Comparison of ENCODE assay signal across 1 cellular context in the genomic region with DNA sequence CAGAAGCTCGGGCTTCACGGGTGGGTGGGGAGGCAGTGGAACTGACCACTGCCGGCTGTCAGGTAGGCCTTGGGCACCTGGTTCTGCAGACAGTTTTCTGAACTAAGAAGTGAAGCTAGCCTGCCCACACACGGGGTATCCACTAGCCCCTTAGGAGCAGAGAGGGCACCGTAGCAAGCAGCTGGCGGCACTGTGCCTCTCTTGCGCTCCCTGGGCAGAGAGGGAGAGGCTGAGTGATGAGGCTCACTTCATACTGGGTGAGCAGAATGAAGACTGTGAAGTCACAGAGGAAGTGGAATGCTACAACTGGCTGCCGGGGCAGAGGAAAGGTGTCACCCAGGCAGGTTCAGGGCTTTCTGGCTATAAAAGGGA.
A peak's percentile ranks its signal among the peaks of the same experiment; 100 is the strongest.
TF ChIP-seq lines count a peak whose summit lies in the region.

No MANE protein-coding gene starts in this region.

TF ChIP-seq in HepG2, 621 proteins besides CTCF, POLR2A, EP300 and RAD21 (continued from another document):
- TF ChIP-seq EZH2 (conservative IDR thresholded peaks at IDR 0.05; ENCODE audit: low read depth, low read length), result no peak
- no peak for TF ChIP-seq ELF4 (CRISPR knock-in tag; IDR thresholded peaks at IDR 0.05; ENCODE audit: borderline replicate concordance)
- no peak for TF ChIP-seq MLLT10 (CRISPR knock-in tag; IDR thresholded peaks at IDR 0.05)
- TF ChIP-seq, protein P1, sequence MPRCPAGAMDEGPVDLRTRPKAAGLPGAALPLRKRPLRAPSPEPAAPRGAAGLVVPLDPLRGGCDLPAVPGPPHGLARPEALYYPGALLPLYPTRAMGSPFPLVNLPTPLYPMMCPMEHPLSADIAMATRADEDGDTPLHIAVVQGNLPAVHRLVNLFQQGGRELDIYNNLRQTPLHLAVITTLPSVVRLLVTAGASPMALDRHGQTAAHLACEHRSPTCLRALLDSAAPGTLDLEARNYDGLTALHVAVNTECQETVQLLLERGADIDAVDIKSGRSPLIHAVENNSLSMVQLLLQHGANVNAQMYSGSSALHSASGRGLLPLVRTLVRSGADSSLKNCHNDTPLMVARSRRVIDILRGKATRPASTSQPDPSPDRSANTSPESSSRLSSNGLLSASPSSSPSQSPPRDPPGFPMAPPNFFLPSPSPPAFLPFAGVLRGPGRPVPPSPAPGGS (CRISPR knock-in tag; IDR thresholded peaks at IDR 0.05), result no peak
- TF ChIP-seq GATA4 (IDR thresholded peaks at IDR 0.05; ENCODE audit: borderline replicate concordance, low read depth), result no peak
- no peak for TF ChIP-seq SNRNP70 (IDR thresholded peaks at IDR 0.05; ENCODE audit: low read depth, low read length)
- no peak for TF ChIP-seq EHMT2 (IDR thresholded peaks at IDR 0.05; ENCODE audit: borderline replicate concordance, low read depth, low read length)
- TF ChIP-seq PPARG (CRISPR knock-in tag; conservative IDR thresholded peaks at IDR 0.05), result no peak
- TF ChIP-seq HDAC2 (CRISPR knock-in tag; IDR thresholded peaks at IDR 0.05), result no peak
- TF ChIP-seq YEATS4 (CRISPR knock-in tag; IDR thresholded peaks at IDR 0.05; ENCODE audit: borderline replicate concordance), result no peak
- TF ChIP-seq SALL2 (CRISPR knock-in tag; IDR thresholded peaks at IDR 0.05), result no peak
- peak; percentile 1; the same call in 1 of the 2 replicates for TF ChIP-seq BRD4 (CRISPR knock-in tag; IDR thresholded peaks at IDR 0.05)
- TF ChIP-seq BRF2 (CRISPR knock-in tag; IDR thresholded peaks at IDR 0.05), result no peak
- no peak for TF ChIP-seq ZNF256 (CRISPR knock-in tag; conservative IDR thresholded peaks at IDR 0.05)
- no peak for TF ChIP-seq PBX2 (CRISPR knock-in tag; IDR thresholded peaks at IDR 0.05)
- TF ChIP-seq, protein P2, sequence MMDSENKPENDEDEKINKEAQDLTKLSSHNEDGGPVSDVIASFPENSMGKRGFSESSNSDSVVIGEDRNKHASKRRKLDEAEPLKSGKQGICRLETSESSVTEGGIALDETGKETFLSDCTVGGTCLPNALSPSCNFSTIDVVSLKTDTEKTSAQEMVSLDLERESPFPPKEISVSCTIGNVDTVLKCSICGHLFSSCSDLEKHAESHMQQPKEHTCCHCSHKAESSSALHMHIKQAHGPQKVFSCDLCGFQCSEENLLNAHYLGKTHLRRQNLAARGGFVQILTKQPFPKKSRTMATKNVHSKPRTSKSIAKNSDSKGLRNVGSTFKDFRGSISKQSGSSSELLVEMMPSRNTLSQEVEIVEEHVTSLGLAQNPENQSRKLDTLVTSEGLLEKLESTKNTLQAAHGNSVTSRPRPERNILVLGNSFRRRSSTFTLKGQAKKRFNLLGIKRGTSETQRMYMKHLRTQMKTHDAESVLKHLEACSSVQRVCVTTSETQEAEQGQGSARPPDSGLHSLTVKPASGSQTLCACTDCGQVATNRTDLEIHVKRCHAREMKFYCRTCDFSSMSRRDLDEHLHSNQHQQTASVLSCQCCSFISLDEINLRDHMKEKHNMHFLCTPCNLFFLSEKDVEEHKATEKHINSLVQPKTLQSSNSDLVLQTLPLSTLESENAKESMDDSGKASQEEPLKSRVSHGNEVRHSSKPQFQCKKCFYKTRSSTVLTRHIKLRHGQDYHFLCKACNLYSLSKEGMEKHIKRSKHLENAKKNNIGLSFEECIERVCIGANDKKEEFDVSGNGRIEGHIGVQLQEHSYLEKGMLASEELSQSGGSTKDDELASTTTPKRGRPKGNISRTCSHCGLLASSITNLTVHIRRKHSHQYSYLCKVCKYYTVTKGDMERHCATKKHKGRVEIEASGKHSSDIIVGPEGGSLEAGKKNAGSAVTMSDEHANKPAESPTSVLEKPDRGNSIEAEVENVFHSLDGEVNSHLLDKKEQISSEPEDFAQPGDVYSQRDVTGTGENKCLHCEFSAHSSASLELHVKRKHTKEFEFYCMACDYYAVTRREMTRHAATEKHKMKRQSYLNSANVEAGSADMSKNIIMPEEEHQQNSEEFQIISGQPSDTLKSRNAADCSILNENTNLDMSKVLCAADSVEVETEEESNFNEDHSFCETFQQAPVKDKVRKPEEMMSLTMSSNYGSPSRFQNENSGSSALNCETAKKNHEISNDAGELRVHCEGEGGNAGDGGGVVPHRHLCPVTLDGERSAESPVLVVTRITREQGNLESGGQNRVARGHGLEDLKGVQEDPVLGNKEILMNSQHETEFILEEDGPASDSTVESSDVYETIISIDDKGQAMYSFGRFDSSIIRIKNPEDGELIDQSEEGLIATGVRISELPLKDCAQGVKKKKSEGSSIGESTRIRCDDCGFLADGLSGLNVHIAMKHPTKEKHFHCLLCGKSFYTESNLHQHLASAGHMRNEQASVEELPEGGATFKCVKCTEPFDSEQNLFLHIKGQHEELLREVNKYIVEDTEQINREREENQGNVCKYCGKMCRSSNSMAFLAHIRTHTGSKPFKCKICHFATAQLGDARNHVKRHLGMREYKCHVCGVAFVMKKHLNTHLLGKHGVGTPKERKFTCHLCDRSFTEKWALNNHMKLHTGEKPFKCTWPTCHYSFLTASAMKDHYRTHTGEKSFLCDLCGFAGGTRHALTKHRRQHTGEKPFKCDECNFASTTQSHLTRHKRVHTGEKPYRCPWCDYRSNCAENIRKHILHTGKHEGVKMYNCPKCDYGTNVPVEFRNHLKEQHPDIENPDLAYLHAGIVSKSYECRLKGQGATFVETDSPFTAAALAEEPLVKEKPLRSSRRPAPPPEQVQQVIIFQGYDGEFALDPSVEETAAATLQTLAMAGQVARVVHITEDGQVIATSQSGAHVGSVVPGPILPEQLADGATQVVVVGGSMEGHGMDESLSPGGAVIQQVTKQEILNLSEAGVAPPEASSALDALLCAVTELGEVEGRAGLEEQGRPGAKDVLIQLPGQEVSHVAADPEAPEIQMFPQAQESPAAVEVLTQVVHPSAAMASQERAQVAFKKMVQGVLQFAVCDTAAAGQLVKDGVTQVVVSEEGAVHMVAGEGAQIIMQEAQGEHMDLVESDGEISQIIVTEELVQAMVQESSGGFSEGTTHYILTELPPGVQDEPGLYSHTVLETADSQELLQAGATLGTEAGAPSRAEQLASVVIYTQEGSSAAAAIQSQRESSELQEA (CRISPR knock-in tag; IDR thresholded peaks at IDR 0.05; ENCODE audit: not compliant biosample characterization), result no peak
- TF ChIP-seq, protein P3, sequence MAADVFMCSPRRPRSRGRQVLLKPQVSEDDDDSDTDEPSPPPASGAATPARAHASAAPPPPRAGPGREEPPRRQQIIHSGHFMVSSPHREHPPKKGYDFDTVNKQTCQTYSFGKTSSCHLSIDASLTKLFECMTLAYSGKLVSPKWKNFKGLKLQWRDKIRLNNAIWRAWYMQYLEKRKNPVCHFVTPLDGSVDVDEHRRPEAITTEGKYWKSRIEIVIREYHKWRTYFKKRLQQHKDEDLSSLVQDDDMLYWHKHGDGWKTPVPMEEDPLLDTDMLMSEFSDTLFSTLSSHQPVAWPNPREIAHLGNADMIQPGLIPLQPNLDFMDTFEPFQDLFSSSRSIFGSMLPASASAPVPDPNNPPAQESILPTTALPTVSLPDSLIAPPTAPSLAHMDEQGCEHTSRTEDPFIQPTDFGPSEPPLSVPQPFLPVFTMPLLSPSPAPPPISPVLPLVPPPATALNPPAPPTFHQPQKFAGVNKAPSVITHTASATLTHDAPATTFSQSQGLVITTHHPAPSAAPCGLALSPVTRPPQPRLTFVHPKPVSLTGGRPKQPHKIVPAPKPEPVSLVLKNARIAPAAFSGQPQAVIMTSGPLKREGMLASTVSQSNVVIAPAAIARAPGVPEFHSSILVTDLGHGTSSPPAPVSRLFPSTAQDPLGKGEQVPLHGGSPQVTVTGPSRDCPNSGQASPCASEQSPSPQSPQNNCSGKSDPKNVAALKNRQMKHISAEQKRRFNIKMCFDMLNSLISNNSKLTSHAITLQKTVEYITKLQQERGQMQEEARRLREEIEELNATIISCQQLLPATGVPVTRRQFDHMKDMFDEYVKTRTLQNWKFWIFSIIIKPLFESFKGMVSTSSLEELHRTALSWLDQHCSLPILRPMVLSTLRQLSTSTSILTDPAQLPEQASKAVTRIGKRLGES (CRISPR knock-in tag; IDR thresholded peaks at IDR 0.05; ENCODE audit: borderline replicate concordance), result no peak
- 0 out of 2 replicates have a peak, but pooled peaks have one; percentile 20 for TF ChIP-seq ZNF235 (CRISPR knock-in tag; IDR thresholded peaks at IDR 0.05; ENCODE audit: borderline replicate concordance)
- TF ChIP-seq ZNF446 (CRISPR knock-in tag; IDR thresholded peaks at IDR 0.05), result no peak
- TF ChIP-seq HMG20A (CRISPR knock-in tag; IDR thresholded peaks at IDR 0.05; ENCODE audit: borderline replicate concordance), result no peak
- TF ChIP-seq, protein P4, sequence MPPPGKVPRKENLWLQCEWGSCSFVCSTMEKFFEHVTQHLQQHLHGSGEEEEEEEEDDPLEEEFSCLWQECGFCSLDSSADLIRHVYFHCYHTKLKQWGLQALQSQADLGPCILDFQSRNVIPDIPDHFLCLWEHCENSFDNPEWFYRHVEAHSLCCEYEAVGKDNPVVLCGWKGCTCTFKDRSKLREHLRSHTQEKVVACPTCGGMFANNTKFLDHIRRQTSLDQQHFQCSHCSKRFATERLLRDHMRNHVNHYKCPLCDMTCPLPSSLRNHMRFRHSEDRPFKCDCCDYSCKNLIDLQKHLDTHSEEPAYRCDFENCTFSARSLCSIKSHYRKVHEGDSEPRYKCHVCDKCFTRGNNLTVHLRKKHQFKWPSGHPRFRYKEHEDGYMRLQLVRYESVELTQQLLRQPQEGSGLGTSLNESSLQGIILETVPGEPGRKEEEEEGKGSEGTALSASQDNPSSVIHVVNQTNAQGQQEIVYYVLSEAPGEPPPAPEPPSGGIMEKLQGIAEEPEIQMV (CRISPR knock-in tag; IDR thresholded peaks at IDR 0.05; ENCODE audit: low read depth), result no peak
